ENCODE assay signal across 32 cellular contexts in genomic region chr7:151477867-151478266, GRCh38. TPM values are rescaled to one million over a fixed set of nuclear protein-coding genes. Genes with fewer than 3 reads are reported as not detected.
"Had no signal": no experiment of that assay in that cellular context is flagged by ENCODE, and none has a peak within 500 bp of the region (broad histone marks: within the 10 kb centered on the region; RNA-seq: fewer than 3 reads in every experiment).

No MANE protein-coding gene starts in this region.

- H3K4me3 ChIP-seq: esophagus squamous epithelium, heart right ventricle, left lung, neural progenitor cell, smooth muscle cell, stomach, testis, tibial artery had no signal

- H3K9ac ChIP-seq: neural progenitor cell, parathyroid adenoma had no signal

- H3K27ac ChIP-seq: esophagus squamous epithelium, heart right ventricle, left lung, neural progenitor cell, parathyroid adenoma, testis, tibial artery had no signal

- DNase-seq: cortex of kidney; effector memory CD8-positive, alpha-beta T cell; erythroblast; esophagus squamous epithelium; foreskin melanocyte; glutamatergic neuron; heart right ventricle; hippocampal formation; left cardiac atrium; left lung; mesendoderm; midbrain; naive thymus-derived CD4-positive, alpha-beta T cell; stimulated activated CD4-positive, alpha-beta T cell treated with anti-CD3 and anti-CD28 coated beads, Interleukin-12 subunit alpha, Interleukin-12 subunit beta, amount 100 ng/mL, for 4 hours; stimulated activated CD4-positive, alpha-beta T cell treated with anti-CD3 and anti-CD28 coated beads, Interleukin-1b, Interleukin-23, amount 100 ng/mL, for 48 hours; stimulated activated CD4-positive, alpha-beta T cell treated with anti-CD3 and anti-CD28 coated beads, Interleukin-4, amount 100 ng/mL, for 24 hours; stimulated activated naive CD4-positive, alpha-beta T cell treated with Interleukin-2 at 50 U/mL for 16 hours; stomach; testis; tibial artery had no signal

- H3K4me1 ChIP-seq: left lung, neural progenitor cell, parathyroid adenoma, testis, tibial artery had no signal

- H3K27me3 Mint-ChIP-seq: effector memory CD8-positive, alpha-beta T cell; naive thymus-derived CD4-positive, alpha-beta T cell; progenitor cell of endocrine pancreas; type B pancreatic cell had no signal

- ATAC-seq: effector memory CD8-positive, alpha-beta T cell; heart right ventricle; left cardiac atrium; left lung; naive thymus-derived CD4-positive, alpha-beta T cell; sciatic nerve; stimulated activated effector memory CD8-positive, alpha-beta T cell treated with anti-CD3 and anti-CD28 coated beads, Interleukin-12 subunit alpha, Interleukin-12 subunit beta, amount 100 ng/mL, for 72 hours had no signal

- H3K4me3 Mint-ChIP-seq: effector memory CD8-positive, alpha-beta T cell; naive thymus-derived CD4-positive, alpha-beta T cell; nephron; neural progenitor cell; stimulated activated effector memory CD8-positive, alpha-beta T cell treated with anti-CD3 and anti-CD28 coated beads, Interleukin-12 subunit alpha, Interleukin-12 subunit beta, amount 100 ng/mL, for 72 hours; type B pancreatic cell had no signal

- H3K27me3 ChIP-seq: esophagus squamous epithelium, heart right ventricle, left lung, neural progenitor cell, stomach, testis, tibial artery had no signal

- H3K27ac Mint-ChIP-seq: effector memory CD8-positive, alpha-beta T cell; naive thymus-derived CD4-positive, alpha-beta T cell; nephron; neural progenitor cell; progenitor cell of endocrine pancreas; stimulated activated effector memory CD8-positive, alpha-beta T cell treated with anti-CD3 and anti-CD28 coated beads, Interleukin-12 subunit alpha, Interleukin-12 subunit beta, amount 100 ng/mL, for 72 hours; type B pancreatic cell had no signal

- H2AFZ ChIP-seq: neural progenitor cell, parathyroid adenoma had no signal

- H3K4me2 ChIP-seq: neural progenitor cell, smooth muscle cell had no signal

- H3K9me3 Mint-ChIP-seq: effector memory CD8-positive, alpha-beta T cell; naive thymus-derived CD4-positive, alpha-beta T cell; nephron; neural progenitor cell; stimulated activated effector memory CD8-positive, alpha-beta T cell treated with anti-CD3 and anti-CD28 coated beads, Interleukin-12 subunit alpha, Interleukin-12 subunit beta, amount 100 ng/mL, for 72 hours; type B pancreatic cell had no signal

- FAIRE-seq: islet of Langerhans had no signal

- H3K9me3 ChIP-seq: esophagus squamous epithelium, heart right ventricle, left lung, stomach, testis, tibial artery had no signal

RNA-seq across cellular contexts. Expression of gene CRYGN, which starts 37.9 kb away (rescaled TPM):
- total RNA-seq: dermis microvascular lymphatic vessel endothelial cell, left lung, lower leg skin, lung microvascular endothelial cell, smooth muscle cell, stomach had no signal
- polyA plus RNA-seq: stomach had no signal
